ENCODE assay signal across 8 cellular contexts in genomic region chr10:68074775-68075549, GRCh38. TPM values are rescaled to one million over a fixed set of nuclear protein-coding genes. Genes with fewer than 3 reads are reported as not detected.
DNase-seq lines count a peak whose midpoint lies in the region; ATAC-seq and TF ChIP-seq lines count a peak whose summit lies in the region.

TSS of gene HERC4 (minus strand) at chr10:68075283. CDS start at chr10:68073108, 2,175 bp downstream.

- H3K9me3 Mint-ChIP-seq in activated naive CD4-positive, alpha-beta T cell treated with anti-CD3 and anti-CD28 coated beads, Interleukin-2, amount 50 U/mL, for 72 hours: no peaks in the 10 kb centered on the region

- H3K9me3 ChIP-seq in HAP-1 (no peaks in the 10 kb centered on the region), MM.1S (replicated peaks; ENCODE audit: insufficient read depth, low read length) (no peaks in the 10 kb centered on the region), suprapubic skin (no peaks in the 10 kb centered on the region)

- H3K4me1 ChIP-seq in HAP-1: peaks cover 28% of the 10 kb centered on the region
- H3K4me1 ChIP-seq in MM.1S (ENCODE audit: low read length): peaks cover 16% of the 10 kb centered on the region
- peaks cover 34% of the 10 kb centered on the region for H3K4me1 ChIP-seq in suprapubic skin

- TF ChIP-seq CTCF in MM.1S (IDR thresholded peaks at IDR 0.05; ENCODE audit: low read length) (no peak), suprapubic skin (IDR thresholded peaks at IDR 0.05) (no peak)

- ATAC-seq in activated naive CD4-positive, alpha-beta T cell treated with anti-CD3 and anti-CD28 coated beads, Interleukin-2, amount 50 U/mL, for 72 hours: peak; percentile 90 to 92

- H3K36me3 ChIP-seq in HAP-1 (replicated peaks) (peaks cover 7% of the 10 kb centered on the region), MM.1S (replicated peaks; ENCODE audit: insufficient read depth, low read length) (no peaks in the 10 kb centered on the region), suprapubic skin (no peaks in the 10 kb centered on the region)

- TF ChIP-seq EP300 in suprapubic skin (IDR thresholded peaks at IDR 0.05): no peak

- WGBS in suprapubic skin: 2% methylated on average over 26 of the region's 64 CpGs

- H2AFZ ChIP-seq in MM.1S (ENCODE audit: low read length): peak within 1 kb of the TSS; percentile 97

- H3F3A ChIP-seq in MM.1S (ENCODE audit: insufficient read depth, low read length): peaks cover 4% of the 10 kb centered on the region; the same call in 1 of the 2 replicates

- H3K9me2 ChIP-seq in MM.1S (replicated peaks; ENCODE audit: insufficient read depth, low read length): no peaks in the 10 kb centered on the region

- in situ Hi-C loops in HAP-1 (cut with MboI; ENCODE audit: low sequenced_read_pairs): no loop called here

- DNase-seq in GM04503 (ENCODE audit: low read depth) (peak; percentile 61), HAP-1 (ENCODE audit: low spot score in 2 of 2) (peak; percentile 94 to 96), MM.1S (peak; percentile 85), SKM-1 (lab: John Stamatoyannopoulos, UW; ENCODE audit: unreplicated experiment) (peak; percentile 81), glomerular endothelial cell (ENCODE audit: extremely low read depth, low read depth, low spot score) (no peak), occipital lobe (lab: John Stamatoyannopoulos, UW) (peak; percentile 88), suprapubic skin (ENCODE audit: low spot score in 2 of 2) (peak; percentile 97)
- DNase-seq in activated naive CD4-positive, alpha-beta T cell treated with anti-CD3 and anti-CD28 coated beads, Interleukin-2, amount 50 U/mL, for 72 hours (ENCODE audit: low spot score in 2 of 2): peak; percentile 82 to 89

- H3K4me2 ChIP-seq in MM.1S (ENCODE audit: low read depth, low read length): peak within 1 kb of the TSS; percentile 84

- peak within 1 kb of the TSS; percentile 88 for H3K9ac ChIP-seq in MM.1S (ENCODE audit: low read length)

- H3K27me3 ChIP-seq in HAP-1 (ENCODE audit: low read depth) (no peaks in the 10 kb centered on the region), MM.1S (replicated peaks; ENCODE audit: insufficient read depth, low read length) (no peaks in the 10 kb centered on the region), suprapubic skin (no peaks in the 10 kb centered on the region)

- H3K79me2 ChIP-seq in MM.1S (ENCODE audit: low read length): peaks cover 43% of the 10 kb centered on the region

- peak within 1 kb of the TSS; percentile 95 to 98 for H3K27ac Mint-ChIP-seq in activated naive CD4-positive, alpha-beta T cell treated with anti-CD3 and anti-CD28 coated beads, Interleukin-2, amount 50 U/mL, for 72 hours

- peaks cover 20 to 33% of the 10 kb centered on the region in 2 donors for H3K36me3 Mint-ChIP-seq in activated naive CD4-positive, alpha-beta T cell treated with anti-CD3 and anti-CD28 coated beads, Interleukin-2, amount 50 U/mL, for 72 hours

- H4K20me1 ChIP-seq in MM.1S (ENCODE audit: insufficient read depth, low read length): no peaks in the 10 kb centered on the region

- H3K27ac ChIP-seq in MM.1S (ENCODE audit: low read length): peak within 1 kb of the TSS; percentile 78; the same call in 1 of the 2 replicates
- H3K27ac ChIP-seq in suprapubic skin: peak within 1 kb of the TSS; percentile 98

- peak in 1 of 2 donors; percentile 82 for TF ChIP-seq POLR2A in suprapubic skin (IDR thresholded peaks at IDR 0.05)

- peak within 1 kb of the TSS; percentile 96 for H3K4me3 ChIP-seq in HAP-1
- peak within 1 kb of the TSS; percentile 98 for H3K4me3 ChIP-seq in MM.1S (ENCODE audit: low read length)
- H3K4me3 ChIP-seq in suprapubic skin: peak within 1 kb of the TSS; percentile 77

RNA-seq across cellular contexts. Expression of gene HERC4, which starts in this region (rescaled TPM):
- 10 to 100 TPM; 55.8 to 79.4 TPM for total RNA-seq in activated naive CD4-positive, alpha-beta T cell treated with anti-CD3 and anti-CD28 coated beads, Interleukin-2, amount 50 U/mL, for 72 hours
- total RNA-seq in glomerular endothelial cell (48.8 and 57.2 TPM in 2 replicates), occipital lobe (96.1 TPM), suprapubic skin (10 to 100 TPM; 25.8 to 92.1 (median 31.4) TPM)
